In the genomic region with DNA sequence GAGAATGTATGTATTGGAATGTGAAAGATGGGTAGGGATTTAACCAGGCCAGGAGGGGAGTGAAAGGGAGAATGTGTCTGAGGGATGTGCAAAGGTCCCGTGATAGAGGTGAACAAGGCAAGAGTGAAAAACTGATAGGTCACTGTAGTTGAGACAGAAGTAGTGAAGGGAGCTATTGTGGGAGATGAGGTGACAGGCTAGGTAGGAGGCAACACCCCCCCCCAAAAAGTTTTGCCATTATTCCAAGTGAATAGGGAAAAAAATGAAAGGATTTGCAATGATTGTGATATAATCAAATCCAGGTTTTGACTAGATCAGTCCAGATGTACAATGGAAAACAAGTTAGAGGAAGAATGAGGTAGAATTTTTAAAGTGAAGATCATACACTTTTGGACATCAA, we compare ENCODE assay signal across 10 cellular contexts.
"Had no signal": no experiment of that assay in that cellular context is flagged by ENCODE, and none has a peak within 500 bp of the region (broad histone marks: within the 10 kb centered on the region; RNA-seq: fewer than 3 reads in every experiment).

No MANE protein-coding gene starts in this region.

- DNase-seq: GM23248, GOT3, H7, H9, HCEC 1CT, HFFc6 had no signal

- FAIRE-seq: H1, H54 had no signal

- ATAC-seq: GM23338, HCT116 had no signal
